7 cellular contexts compared by ENCODE assay signal in genomic region chr19:46746281-46746965, GRCh38. TPM values are rescaled to one million over a fixed set of nuclear protein-coding genes. Genes with fewer than 3 reads are reported as not detected.
DNase-seq lines count a peak whose midpoint lies in the region; ATAC-seq and TF ChIP-seq lines count a peak whose summit lies in the region.

Gene STRN4, minus strand, starts transcription at chr19:46746450. Its CDS starts 20 bp downstream, at chr19:46746430.

- H3K27ac ChIP-seq in OCI-LY3 (ENCODE audit: low read length) (peak within 1 kb of the TSS; percentile 62), tibial artery (peak within 1 kb of the TSS; percentile 86 to 97)

- ATAC-seq in HG02970 (IDR thresholded peaks at IDR 0.05; ENCODE audit: low FRiP score, unreplicated experiment) = peak; percentile 63

- intact Hi-C loops in tibial artery (cut with DNase I; ENCODE audit: low total_unique reads) = no loop called here

- peak within 1 kb of the TSS; percentile 88 for H3K27ac Mint-ChIP-seq in neural crest cell (ENCODE audit: unreplicated experiment)

- H3K27me3 ChIP-seq in OCI-LY3 (ENCODE audit: low read depth, low read length) (no peaks in the 10 kb centered on the region), tibial artery (no peaks in the 10 kb centered on the region)

- H3K4me2 ChIP-seq in OCI-LY3 (ENCODE audit: low read length) = peak within 1 kb of the TSS; percentile 92

- in situ Hi-C loops in GM13977 (cut with MboI; ENCODE audit: low pct_unique_long_range_greater_than_20kb, low sequenced_read_pairs, unreplicated experiment) = no loop called here

- H3K4me1 ChIP-seq in OCI-LY3 (ENCODE audit: low read length) (peaks cover 18% of the 10 kb centered on the region), tibial artery (peaks cover 0 to 48% (median 33%) of the 10 kb centered on the region in 4 donors)

- H3K4me3 ChIP-seq in OCI-LY3 (ENCODE audit: low read length) (peak within 1 kb of the TSS; percentile 79), fibroblast of villous mesenchyme (ENCODE audit: low read depth, low read length) (peak within 1 kb of the TSS; percentile 86), tibial artery (peak within 1 kb of the TSS; percentile 94 to 100)

- peaks cover 58% of the 10 kb centered on the region for H3K79me2 ChIP-seq in OCI-LY3 (ENCODE audit: low read length)

- H4K20me1 ChIP-seq in OCI-LY3 (ENCODE audit: insufficient read depth, low read length) = peaks cover 36% of the 10 kb centered on the region

- H3K9me3 ChIP-seq in OCI-LY3 (ENCODE audit: insufficient read depth, low read length) (no peaks in the 10 kb centered on the region), tibial artery (no peaks in the 10 kb centered on the region)

- peak; percentile 95 for DNase-seq in GM13977 (ENCODE audit: low spot score)
- DNase-seq in activated effector memory CD4-positive, alpha-beta T cell treated with Interleukin-2 at 50 U/mL for 16 hours = peak; percentile 57
- peak; percentile 36 for DNase-seq in fibroblast of villous mesenchyme (ENCODE audit: low read depth)
- peak; percentile 33 for DNase-seq in neural crest cell (ENCODE audit: low read depth, low spot score)
- no peak for DNase-seq in tibial artery

- peaks cover 9% of the 10 kb centered on the region for H3K36me3 Mint-ChIP-seq in neural crest cell (ENCODE audit: low read depth)

- TF ChIP-seq CTCF in GM13977 (IDR thresholded peaks at IDR 0.05; ENCODE audit: extremely low read depth, insufficient read depth, missing control alignments) (no peak), OCI-LY3 (IDR thresholded peaks at IDR 0.05; ENCODE audit: low read depth, low read length) (no peak), fibroblast of villous mesenchyme (IDR thresholded peaks at IDR 0.05; ENCODE audit: insufficient read depth, low read depth, low read length) (no peak), neural crest cell (conservative IDR thresholded peaks at IDR 0.05) (no peak), tibial artery (IDR thresholded peaks at IDR 0.05) (no peak)

- peaks cover 47% of the 10 kb centered on the region for H3K4me1 Mint-ChIP-seq in neural crest cell

- H3K36me3 ChIP-seq in OCI-LY3 (replicated peaks; ENCODE audit: low read depth, low read length) (peaks cover 7% of the 10 kb centered on the region), tibial artery (peaks cover 0 to 11% (median 8%) of the 10 kb centered on the region in 3 donors)

- H3K9ac ChIP-seq in OCI-LY3 (ENCODE audit: low read length) = peak within 1 kb of the TSS; percentile 95

- H2AFZ ChIP-seq in OCI-LY3 (ENCODE audit: low read depth, low read length) = peak within 1 kb of the TSS; percentile 49

- no peaks in the 10 kb centered on the region for H3K9me3 Mint-ChIP-seq in neural crest cell

- peak within 1 kb of the TSS; percentile 95 for H3K4me3 Mint-ChIP-seq in neural crest cell

- H3K27me3 Mint-ChIP-seq in neural crest cell (ENCODE audit: low read depth) = no peaks in the 10 kb centered on the region

RNA-seq across cellular contexts. Expression of gene STRN4, which starts in this region (rescaled TPM):
- total RNA-seq in fibroblast of villous mesenchyme (66.5 and 75.1 TPM in 2 replicates), neural crest cell (128 and 138 TPM in 2 replicates)

Comparison
In these comparisons a context has a peak if more than half of its experiments do, and no peak if none do; other contexts are left out.
1. DNase-seq: peak in GM13977 (single experiment), activated effector memory CD4-positive, alpha-beta T cell treated with Interleukin-2 at 50 U/mL for 16 hours (single experiment), fibroblast of villous mesenchyme (single experiment) and neural crest cell (single experiment); none in tibial artery (0 of 2).
2. Peak in every context shown above with its lines, with median percentiles within 50 percentile points of each other: H3K4me3 ChIP-seq.